ENCODE assay signal across 35 cellular contexts in the genomic region with DNA sequence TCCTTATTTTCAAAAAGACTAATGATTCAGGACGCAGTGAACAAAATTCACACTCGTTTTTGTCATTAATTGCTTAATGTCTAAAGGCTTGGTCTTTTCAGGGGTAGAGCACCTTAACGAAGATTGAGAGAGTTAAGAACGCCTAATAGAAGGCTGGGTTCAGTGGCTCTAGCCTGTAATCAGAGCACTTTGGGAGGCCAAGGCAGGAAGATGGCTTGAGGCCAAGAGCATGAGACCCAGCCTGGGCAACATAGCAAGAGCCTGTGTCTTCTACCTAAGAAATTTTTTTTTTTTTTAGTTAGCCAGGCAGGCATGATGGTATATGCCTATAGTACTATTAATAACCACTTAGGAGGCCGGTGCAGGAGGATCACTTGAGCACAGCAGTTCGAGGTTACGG.
"Had no signal": no experiment of that assay in that cellular context is flagged by ENCODE, and none has a peak within 500 bp of the region (broad histone marks: within the 10 kb centered on the region; RNA-seq: fewer than 3 reads in every experiment).

No MANE protein-coding gene starts in this region.

- H3K27me3 ChIP-seq: brain microvascular endothelial cell, colonic mucosa, esophagus squamous epithelium, gastroesophageal sphincter, heart right ventricle had no signal

- H3K4me3 Mint-ChIP-seq: activated CD4-positive, alpha-beta memory T cell treated with anti-CD3 and anti-CD28 coated beads for 36 hours; activated CD4-positive, alpha-beta T cell treated with anti-CD3 and anti-CD28 coated beads for 36 hours; activated CD4-positive, alpha-beta T cell treated with anti-CD3 and anti-CD28 coated beads, Interleukin-2, amount 10 ng/mL, durations not matched to agents 24 days and 14 days; activated CD8-positive, alpha-beta memory T cell treated with anti-CD3 and anti-CD28 coated beads, Interleukin-2, amount 10 ng/mL, durations not matched to agents 7 days and 5 days; activated CD8-positive, alpha-beta T cell treated with anti-CD3 and anti-CD28 coated beads, Interleukin-2, amount 10 ng/mL, durations not matched to agents 7 days and 5 days; activated naive CD8-positive, alpha-beta T cell; activated T-helper 1 cell treated with anti-CD3 and anti-CD28 coated beads, Interleukin-12 subunit alpha, Interleukin-12 subunit beta, Interleukin-2, Interleukin-4 antibody, amounts not matched to agents 30 ng/mL and 10 ng/mL and 1 ng/mL, durations not matched to agents 14 hours and 24 hours and 36 hours; central memory CD8-positive, alpha-beta T cell; T-cell; T-helper 1 cell treated with Interleukin-12 subunit alpha and Interleukin-12 subunit beta and Interleukin-4 antibody, amounts not matched to agents 30 μg/mL and 1 μg/mL, for 36 hours had no signal

- H3K9me3 ChIP-seq: colonic mucosa, esophagus squamous epithelium, gastroesophageal sphincter had no signal

- H3K4me1 ChIP-seq: colonic mucosa had no signal

- DNase-seq: activated CD4-positive, alpha-beta memory T cell treated with anti-CD3 and anti-CD28 coated beads for 36 hours; activated CD4-positive, alpha-beta T cell treated with anti-CD3 and anti-CD28 coated beads for 36 hours; activated CD4-positive, alpha-beta T cell treated with anti-CD3 and anti-CD28 coated beads, Interleukin-2, amount 10 ng/mL, durations not matched to agents 24 days and 14 days; activated CD4-positive, CD25-positive, alpha-beta regulatory T cell; activated CD4-positive, CD25-positive, alpha-beta regulatory T cell treated with anti-CD3 and anti-CD28 coated beads, Interleukin-2, amount 50 U/mL, for 72 hours; activated CD8-positive, alpha-beta memory T cell treated with anti-CD3 and anti-CD28 coated beads, Interleukin-2, amount 10 ng/mL, durations not matched to agents 7 days and 5 days; activated CD8-positive, alpha-beta memory T cell treated with anti-CD3 and anti-CD28 coated beads, Interleukin-2, amount 50 U/mL, for 4 hours; activated CD8-positive, alpha-beta T cell treated with anti-CD3 and anti-CD28 coated beads, Interleukin-2, amount 10 ng/mL, durations not matched to agents 7 days and 5 days; activated gamma-delta T cell treated with Interleukin-2 at 50 U/mL for 16 hours; activated naive CD4-positive, alpha-beta T cell treated with anti-CD3 and anti-CD28 coated beads, Interleukin-2, amount 50 U/mL, for 16 hours; activated naive CD4-positive, alpha-beta T cell treated with Interleukin-2 at 50 U/mL for 16 hours; activated T-cell treated with anti-CD3 and anti-CD28 coated beads, Interleukin-2, amount 50 U/mL, for 1 hour; activated T-cell treated with anti-CD3 and anti-CD28 coated beads, Interleukin-2, amount 50 U/mL, for 48 hours; amniotic stem cell; anterior cingulate cortex; brain microvascular endothelial cell; colonic mucosa; effector CD8-positive, alpha-beta T cell; esophagus squamous epithelium; foreskin melanocyte; heart right ventricle; T-cell; T-helper 9 cell; WERI-Rb-1 had no signal

- H3K4me3 ChIP-seq: colonic mucosa, esophagus squamous epithelium, gastroesophageal sphincter, heart right ventricle had no signal

- H3K27me3 Mint-ChIP-seq: activated CD4-positive, alpha-beta memory T cell treated with anti-CD3 and anti-CD28 coated beads for 36 hours; activated CD4-positive, alpha-beta T cell treated with anti-CD3 and anti-CD28 coated beads for 36 hours; activated CD4-positive, alpha-beta T cell treated with anti-CD3 and anti-CD28 coated beads, Interleukin-2, amount 10 ng/mL, durations not matched to agents 24 days and 14 days; activated CD8-positive, alpha-beta memory T cell treated with anti-CD3 and anti-CD28 coated beads, Interleukin-2, amount 10 ng/mL, durations not matched to agents 7 days and 5 days; activated naive CD8-positive, alpha-beta T cell; central memory CD8-positive, alpha-beta T cell; T-cell had no signal

- H3K27ac Mint-ChIP-seq: activated CD4-positive, alpha-beta memory T cell treated with anti-CD3 and anti-CD28 coated beads for 36 hours; activated CD4-positive, alpha-beta T cell treated with anti-CD3 and anti-CD28 coated beads for 36 hours; activated CD4-positive, alpha-beta T cell treated with anti-CD3 and anti-CD28 coated beads, Interleukin-2, amount 10 ng/mL, durations not matched to agents 24 days and 14 days; activated CD8-positive, alpha-beta memory T cell treated with anti-CD3 and anti-CD28 coated beads, Interleukin-2, amount 10 ng/mL, durations not matched to agents 7 days and 5 days; activated CD8-positive, alpha-beta T cell treated with anti-CD3 and anti-CD28 coated beads, Interleukin-2, amount 10 ng/mL, durations not matched to agents 7 days and 5 days; activated naive CD8-positive, alpha-beta T cell; activated T-helper 1 cell treated with anti-CD3 and anti-CD28 coated beads, Interleukin-12 subunit alpha, Interleukin-12 subunit beta, Interleukin-2, Interleukin-4 antibody, amounts not matched to agents 30 ng/mL and 10 ng/mL and 1 ng/mL, durations not matched to agents 14 hours and 24 hours and 36 hours; activated T-helper 2 cell treated with anti-CD3 and anti-CD28 coated beads, Interferon-gamma antibody, Interleukin-2, Interleukin-4, amounts not matched to agents 10 μg/mL and 5 μg/mL and 100 μg/mL, durations not matched to agents 14 hours and 24 hours and 36 hours; T-cell; T-helper 1 cell treated with Interleukin-12 subunit alpha and Interleukin-12 subunit beta and Interleukin-4 antibody, amounts not matched to agents 30 μg/mL and 1 μg/mL, for 36 hours had no signal

- ATAC-seq: activated CD4-positive, alpha-beta T cell treated with anti-CD3 and anti-CD28 coated beads for 36 hours; activated CD8-positive, alpha-beta memory T cell treated with anti-CD3 and anti-CD28 coated beads, Interleukin-2, amount 10 ng/mL, durations not matched to agents 7 days and 5 days; activated CD8-positive, alpha-beta T cell treated with anti-CD3 and anti-CD28 coated beads, Interleukin-2, amount 10 ng/mL, durations not matched to agents 7 days and 5 days; gastroesophageal sphincter; heart right ventricle; T-cell had no signal

- H3K36me3 ChIP-seq: brain microvascular endothelial cell, colonic mucosa, WERI-Rb-1 had no signal

- FAIRE-seq: astrocyte, bronchial epithelial cell, endometrium, endothelial cell of umbilical vein had no signal

- H3K9me3 Mint-ChIP-seq: activated CD4-positive, alpha-beta memory T cell treated with anti-CD3 and anti-CD28 coated beads for 36 hours; activated CD4-positive, alpha-beta T cell treated with anti-CD3 and anti-CD28 coated beads, Interleukin-2, amount 10 ng/mL, durations not matched to agents 24 days and 14 days; activated T-helper 1 cell treated with anti-CD3 and anti-CD28 coated beads, Interleukin-12 subunit alpha, Interleukin-12 subunit beta, Interleukin-2, Interleukin-4 antibody, amounts not matched to agents 30 ng/mL and 10 ng/mL and 1 ng/mL, durations not matched to agents 14 hours and 24 hours and 36 hours; activated T-helper 2 cell treated with anti-CD3 and anti-CD28 coated beads, Interferon-gamma antibody, Interleukin-2, Interleukin-4, amounts not matched to agents 10 μg/mL and 5 μg/mL and 100 μg/mL, durations not matched to agents 14 hours and 24 hours and 36 hours; central memory CD8-positive, alpha-beta T cell; T-cell; T-helper 1 cell treated with Interleukin-12 subunit alpha and Interleukin-12 subunit beta and Interleukin-4 antibody, amounts not matched to agents 30 μg/mL and 1 μg/mL, for 36 hours had no signal

- H3K27ac ChIP-seq: brain microvascular endothelial cell, colonic mucosa, epithelial cell of prostate, esophagus squamous epithelium, gastroesophageal sphincter, heart right ventricle, WERI-Rb-1 had no signal
